9 cellular contexts compared by ENCODE assay signal in genomic region chr5:113378960-113379541, GRCh38. TPM values are rescaled to one million over a fixed set of nuclear protein-coding genes. Genes with fewer than 3 reads are reported as not detected.
DNase-seq lines count a peak whose midpoint lies in the region; ATAC-seq, FAIRE-seq and TF ChIP-seq lines count a peak whose summit lies in the region.
"Had no signal": no experiment of that assay in that cellular context is flagged by ENCODE, and none has a peak within 500 bp of the region (broad histone marks: within the 10 kb centered on the region; RNA-seq: fewer than 3 reads in every experiment).

No MANE protein-coding gene starts in this region.

- no peak for TF ChIP-seq POLR2A in uterus (IDR thresholded peaks at IDR 0.05)

- peak; percentile 10 to 59 (median 27) for DNase-seq in CD8-positive, alpha-beta memory T cell
- DNase-seq in HPDE6-E6E7 (ENCODE audit: extremely low spot score) (peak; percentile 50), RPMI7951 (ENCODE audit: low read depth) (peak; percentile 47), foreskin fibroblast (peak; percentile 24 to 72), pancreas (peak in 4 of 6 donors; percentile 21 to 44 (median 32)), uterus (peak; percentile 18 to 35)

- POLR2A ChIA-PET in CD8-positive, alpha-beta memory T cell (lab: Charles Lee): no interaction called here

- H3K4me3 ChIP-seq in CD8-positive, alpha-beta memory T cell (ENCODE audit: low read length): no peak overlapping the region
- no peak overlapping the region for H3K4me3 ChIP-seq in foreskin fibroblast (ENCODE audit: low read depth in 1 of 2, low read length in 2 of 2)
- H3K4me3 ChIP-seq in pancreas: no peak overlapping the region
- H3K4me3 ChIP-seq in uterus: no peak overlapping the region

- TF ChIP-seq CTCF in foreskin fibroblast (IDR thresholded peaks at IDR 0.05; ENCODE audit: low read depth, low read length) (peak; percentile 73), pancreas (IDR thresholded peaks at IDR 0.05) (peak; percentile 40 to 75 (median 64)), uterus (IDR thresholded peaks at IDR 0.05) (peak; percentile 54 to 57 (median 56))

- intact Hi-C loops in pancreas (cut with DNase I) (no loop called here), uterus (cut with DNase I; ENCODE audit: low total_unique reads) (no loop called here)

- H3K4me1 ChIP-seq in CD8-positive, alpha-beta memory T cell (ENCODE audit: insufficient read depth, low read length): peaks cover 26% of the 10 kb centered on the region
- H3K4me1 ChIP-seq in pancreas (peaks cover 0 to 5% (median 5%) of the 10 kb centered on the region in 3 donors), uterus (no peaks in the 10 kb centered on the region)

- peaks cover 6 to 11% of the 10 kb centered on the region in 2 donors for H3K27me3 Mint-ChIP-seq in CD8-positive, alpha-beta memory T cell
- peaks cover 7% of the 10 kb centered on the region for H3K27me3 Mint-ChIP-seq in activated T-helper 17 cell treated with anti-CD3 and anti-CD28 coated beads, Interleukin-2, amount 50 U/mL, for 72 hours

- H3K36me3 ChIP-seq in CD8-positive, alpha-beta memory T cell (ENCODE audit: insufficient read depth, low read length): no peaks in the 10 kb centered on the region
- H3K36me3 ChIP-seq in pancreas (no peaks in the 10 kb centered on the region), uterus (no peaks in the 10 kb centered on the region)

- H3K9me3 ChIP-seq in CD8-positive, alpha-beta memory T cell (ENCODE audit: low read length): no peaks in the 10 kb centered on the region
- H3K9me3 ChIP-seq in pancreas (no peaks in the 10 kb centered on the region), uterus (no peaks in the 10 kb centered on the region)

- CTCF ChIA-PET in CD8-positive, alpha-beta memory T cell (lab: Charles Lee): interaction anchor here (0.9 to 1.4 kb wide), 5 partner anchors 9 to 383 kb away, joined by 3 to 5 read pairs (median 3); partner anchors contain the start of gene MCC

- no peaks in the 10 kb centered on the region for H3K27me3 ChIP-seq in CD8-positive, alpha-beta memory T cell (ENCODE audit: insufficient read depth, low read length, poor library complexity, severe bottlenecking)
- H3K27me3 ChIP-seq in pancreas: no peaks in the 10 kb centered on the region
- no peaks in the 10 kb centered on the region for H3K27me3 ChIP-seq in uterus

- FAIRE-seq in pancreas (lab: Jason Lieb, UNC): peak; percentile 69

- H3K27ac ChIP-seq in CD8-positive, alpha-beta memory T cell (ENCODE audit: low read depth, low read length): no peak overlapping the region
- H3K27ac ChIP-seq in pancreas (no peak overlapping the region), uterus (no peak overlapping the region)

- peak overlapping the region in 3 of 8 donors; percentile 34 to 52 (median 39) for H3K27ac Mint-ChIP-seq in CD8-positive, alpha-beta memory T cell
- no peak overlapping the region for H3K27ac Mint-ChIP-seq in activated T-helper 17 cell treated with anti-CD3 and anti-CD28 coated beads, Interleukin-2, amount 50 U/mL, for 72 hours

- peak; percentile 83 for ATAC-seq in GM19452 (IDR thresholded peaks at IDR 0.05; ENCODE audit: unreplicated experiment)
- ATAC-seq in activated T-helper 17 cell treated with anti-CD3 and anti-CD28 coated beads, Interleukin-2, amount 50 U/mL, for 72 hours (replicated peaks): peak; percentile 66
- peak; percentile 43 to 88 (median 83) for ATAC-seq in pancreas

- peak overlapping the region in 5 of 7 donors; percentile 52 to 75 (median 61) for H3K4me3 Mint-ChIP-seq in CD8-positive, alpha-beta memory T cell
- peak overlapping the region; percentile 35 for H3K4me3 Mint-ChIP-seq in activated T-helper 17 cell treated with anti-CD3 and anti-CD28 coated beads, Interleukin-2, amount 50 U/mL, for 72 hours

- peaks cover 28 to 51% (median 35%) of the 10 kb centered on the region in 3 donors for H3K4me1 Mint-ChIP-seq in CD8-positive, alpha-beta memory T cell
- H3K4me1 Mint-ChIP-seq in activated T-helper 17 cell treated with anti-CD3 and anti-CD28 coated beads, Interleukin-2, amount 50 U/mL, for 72 hours: peaks cover 22% of the 10 kb centered on the region

- peaks cover 0 to 4% (median 0%) of the 10 kb centered on the region in 3 donors for H3K36me3 Mint-ChIP-seq in CD8-positive, alpha-beta memory T cell
- H3K36me3 Mint-ChIP-seq in activated T-helper 17 cell treated with anti-CD3 and anti-CD28 coated beads, Interleukin-2, amount 50 U/mL, for 72 hours (ENCODE audit: low read depth): no peaks in the 10 kb centered on the region

- no peaks in the 10 kb centered on the region for H3K9me3 Mint-ChIP-seq in CD8-positive, alpha-beta memory T cell
- no peaks in the 10 kb centered on the region for H3K9me3 Mint-ChIP-seq in activated T-helper 17 cell treated with anti-CD3 and anti-CD28 coated beads, Interleukin-2, amount 50 U/mL, for 72 hours

- 8 to 23% methylated on average over 4 of the region's 4 CpGs for WGBS in pancreas, 2 donors

RNA-seq across cellular contexts. Expression of gene TSSK1B, which starts 55.7 kb away (rescaled TPM):
- not detected for total RNA-seq in CD8-positive, alpha-beta memory T cell
- not detected for polyA plus RNA-seq in CD8-positive, alpha-beta memory T cell
- total RNA-seq in RPMI7951 (2014; rRNA removed; shearing (Covaris generic)): not detected in 2 replicates
- total RNA-seq in activated T-helper 17 cell treated with anti-CD3 and anti-CD28 coated beads, Interleukin-2, amount 50 U/mL, for 72 hours: not detected
- total RNA-seq in pancreas (under 1 TPM in 3 of 6 donors, not detected in 3; 0.06 to 0.14 (median 0.09) TPM), uterus (under 1 TPM in 1 of 4 donors, not detected in 3; 0.35 TPM)
- under 1 TPM in 1 of 2 donors, not detected in 1; 0.08 TPM for polyA plus RNA-seq in pancreas
- polyA plus RNA-seq: aorta had no signal
